26 cellular contexts compared by ENCODE assay signal in genomic region chr3:186321746-186322145, GRCh38.
"Had no signal": no experiment of that assay in that cellular context is flagged by ENCODE, and none has a peak within 500 bp of the region (broad histone marks: within the 10 kb centered on the region; RNA-seq: fewer than 3 reads in every experiment).

No MANE protein-coding gene starts in this region.

- H3K4me3 ChIP-seq: gastrocnemius medialis had no signal

- H3K4me1 ChIP-seq: gastrocnemius medialis had no signal

- DNase-seq: activated B cell treated with CpG ODN at 0.5 μM for 24 hours; activated CD4-positive, alpha-beta T cell treated with anti-CD3 and anti-CD28 coated beads for 48 hours; activated CD4-positive, alpha-beta T cell treated with anti-CD3 and anti-CD28 coated beads, Interleukin-2, amount 50 U/mL, for 1 hour; activated CD4-positive, alpha-beta T cell treated with anti-CD3 and anti-CD28 coated beads, Interleukin-2, amount 50 U/mL, for 48 hours; activated CD8-positive, alpha-beta memory T cell treated with anti-CD3 and anti-CD28 coated beads for 24 hours; activated CD8-positive, alpha-beta T cell treated with anti-CD3 and anti-CD28 coated beads for 36 hours; activated effector memory CD4-positive, alpha-beta T cell treated with Interleukin-2 at 50 U/mL for 16 hours; activated gamma-delta T cell treated with Interleukin-2 at 50 U/mL for 16 hours; activated naive CD4-positive, alpha-beta T cell treated with anti-CD3 and anti-CD28 coated beads, Interleukin-2, amount 50 U/mL, for 16 hours; activated naive CD4-positive, alpha-beta T cell treated with Interleukin-2 at 50 U/mL for 16 hours; activated T-cell treated with anti-CD3 and anti-CD28 coated beads, Interleukin-2, amount 50 U/mL, for 4 hours; amniotic stem cell; anterior cingulate cortex; brain microvascular endothelial cell; caudate nucleus; cortex of kidney; dermis blood vessel endothelial cell; effector CD4-positive, alpha-beta T cell; effector memory CD8-positive, alpha-beta T cell; gastrocnemius medialis; glutamatergic neuron; T-helper 2 cell had no signal

- H3K27me3 ChIP-seq: brain microvascular endothelial cell, gastrocnemius medialis had no signal

- ATAC-seq: activated CD4-positive, CD25-positive, alpha-beta regulatory T cell treated with anti-CD3 and anti-CD28 coated beads, Interleukin-2, amount 50 U/mL, for 24 hours; activated CD8-positive, alpha-beta T cell treated with anti-CD3 and anti-CD28 coated beads for 36 hours; activated T-cell treated with anti-CD3 and anti-CD28 coated beads, Interleukin-2, amount 50 U/mL, for 4 hours; effector memory CD8-positive, alpha-beta T cell; gastrocnemius medialis had no signal

- H3K36me3 ChIP-seq: brain microvascular endothelial cell, gastrocnemius medialis had no signal

- H3K27me3 Mint-ChIP-seq: activated B cell treated with CpG ODN at 0.5 μM for 24 hours; activated CD8-positive, alpha-beta T cell treated with anti-CD3 and anti-CD28 coated beads for 36 hours; activated naive CD8-positive, alpha-beta T cell had no signal

- H3K27ac ChIP-seq: brain microvascular endothelial cell, gastrocnemius medialis, VCaP had no signal

- H3K36me3 Mint-ChIP-seq: activated naive CD8-positive, alpha-beta T cell had no signal

- H3K4me1 Mint-ChIP-seq: activated B cell treated with CpG ODN at 0.5 μM for 24 hours; activated T-helper 17 cell treated with anti-CD3 and anti-CD28 coated beads, Interleukin-2, amount 50 U/mL, for 72 hours had no signal

- H3K9me3 Mint-ChIP-seq: activated B cell treated with CpG ODN at 0.5 μM for 24 hours; activated CD8-positive, alpha-beta T cell treated with anti-CD3 and anti-CD28 coated beads for 36 hours; activated T-cell treated with anti-CD3 and anti-CD28 coated beads, Interleukin-2, amount 50 U/mL, for 4 hours; activated T-helper 17 cell treated with anti-CD3 and anti-CD28 coated beads, Interleukin-2, amount 50 U/mL, for 72 hours; effector memory CD8-positive, alpha-beta T cell had no signal

- H3K27ac Mint-ChIP-seq: activated B cell treated with CpG ODN at 0.5 μM for 24 hours; activated CD8-positive, alpha-beta T cell treated with anti-CD3 and anti-CD28 coated beads for 36 hours; activated naive CD8-positive, alpha-beta T cell; activated T-helper 17 cell treated with anti-CD3 and anti-CD28 coated beads, Interleukin-2, amount 50 U/mL, for 72 hours; effector memory CD8-positive, alpha-beta T cell had no signal

- H3K9me3 ChIP-seq: gastrocnemius medialis had no signal

- H3K4me3 Mint-ChIP-seq: activated B cell treated with CpG ODN at 0.5 μM for 24 hours; activated CD8-positive, alpha-beta T cell treated with anti-CD3 and anti-CD28 coated beads for 36 hours; activated naive CD8-positive, alpha-beta T cell; activated T-cell treated with anti-CD3 and anti-CD28 coated beads, Interleukin-2, amount 50 U/mL, for 4 hours; activated T-helper 17 cell treated with anti-CD3 and anti-CD28 coated beads, Interleukin-2, amount 50 U/mL, for 72 hours; effector memory CD8-positive, alpha-beta T cell had no signal
